In genomic region chr18:41060967-41061366, GRCh38 we compare ENCODE assay signal across 22 cellular contexts.
"Had no signal": no experiment of that assay in that cellular context is flagged by ENCODE, and none has a peak within 500 bp of the region (broad histone marks: within the 10 kb centered on the region; RNA-seq: fewer than 3 reads in every experiment).

No MANE protein-coding gene starts in this region.

- DNase-seq: Karpas-422, KBM-7, MM.1S, NCI-H1092 treated with DMSO at 0.1 percent for 48 hours, NCI-H1436, NCI-H187, NCI-H2029, NCI-H2081 treated with DMSO at 0.1 percent for 48 hours, NCI-H2171, NCI-H226, NCI-H446, NCI-H510A, NCI-H524 treated with DMSO at 0.1 percent for 48 hours, NCI-H69, NCI-H774, SHP77, SK-N-SH, SW 1271, T-cell had no signal

- H3K27ac ChIP-seq: RWPE1 had no signal

- H3K4me3 Mint-ChIP-seq: T-cell had no signal

- H3K9ac ChIP-seq: SK-N-SH had no signal

- H3K4me2 ChIP-seq: SK-N-SH had no signal

- H3K27ac Mint-ChIP-seq: T-cell had no signal

- H3K4me1 Mint-ChIP-seq: T-cell had no signal

- H3K27me3 Mint-ChIP-seq: T-cell had no signal

- H3K36me3 Mint-ChIP-seq: T-cell had no signal

- H3K9me3 ChIP-seq: SK-N-SH had no signal

- ATAC-seq: HepG2, Panc1, T-cell had no signal
